In genomic region chr22:41596776-41597634, GRCh38 we compare ENCODE assay signal across 9 cellular contexts. TPM values are rescaled to one million over a fixed set of nuclear protein-coding genes. Genes with fewer than 3 reads are reported as not detected.
DNase-seq lines count a peak whose midpoint lies in the region; ATAC-seq, FAIRE-seq and TF ChIP-seq lines count a peak whose summit lies in the region.
"Had no signal": no experiment of that assay in that cellular context is flagged by ENCODE, and none has a peak within 500 bp of the region (broad histone marks: within the 10 kb centered on the region; RNA-seq: fewer than 3 reads in every experiment).

No MANE protein-coding gene starts in this region.

- no peak overlapping the region for H3K9ac ChIP-seq in HepG2 (ENCODE audit: insufficient read depth, low read depth, low read length)

- FAIRE-seq in HepG2 (lab: Jason Lieb, UNC), result peak; percentile 71
- FAIRE-seq: A204.1 had no signal

- DNase-seq in DMS 273 (lab: John Stamatoyannopoulos, UW; ENCODE audit: unreplicated experiment), result peak; percentile 65
- DNase-seq in DMS 273 treated with DMSO at 0.1 percent for 48 hours (lab: John Stamatoyannopoulos, UW), result no peak
- DNase-seq in HuH-7.5 (ENCODE audit: low spot score), result peak; percentile 66
- peak; percentile 15 for DNase-seq in SKM-1 treated with dmso at 0.1 percent for 144 hours (lab: John Stamatoyannopoulos, UW; ENCODE audit: unreplicated experiment)
- DNase-seq in dedifferentiated amniotic fluid mesenchymal stem cell (ENCODE audit: extremely low spot score), result peak; percentile 22
- DNase-seq in HepG2 (ENCODE audit: low spot score), result peak; percentile 39
- peak in 40 of 49 donors; percentile 16 to 70 (median 44) for DNase-seq in substantia nigra (lab: John Stamatoyannopoulos, UW)
- DNase-seq in NCI-H226, result no peak

- 50% methylated on average over 7 of the region's 13 CpGs for WGBS in HepG2 (ENCODE audit: low lambda C conversion rate)

- in situ Hi-C loops in HepG2 (cut with HindIII; ENCODE audit: extremely low pct_ligation_motif_present, low pct_unique_long_range_greater_than_20kb), result no loop called here

- H2AFZ ChIP-seq in HepG2 (ENCODE audit: low read length), result no peak overlapping the region

- BruUV-seq in HepG2 (replicated peaks; lab: Mats Ljungman, UMichigan), result no TSS peak

- H3K4me2 ChIP-seq in HepG2 (ENCODE audit: low read depth, low read length), result no peak overlapping the region

- TF ChIP-seq RAD21 in HepG2 (CRISPR knock-in tag; IDR thresholded peaks at IDR 0.05), result peak; percentile 96

- no peak overlapping the region for H3K4me3 ChIP-seq in HepG2 (replicated peaks in 1 of 3; ENCODE audit: insufficient read depth in 1 of 3, low read depth in 2 of 3, low read length in 3 of 3)

- peaks cover 27% of the 10 kb centered on the region for H3K4me1 ChIP-seq in HepG2 (ENCODE audit: insufficient read depth, low read length)

- H3K79me2 ChIP-seq in HepG2 (ENCODE audit: insufficient read depth, low read length), result no peaks in the 10 kb centered on the region

- no peaks in the 10 kb centered on the region for H3K9me3 ChIP-seq in HepG2 (ENCODE audit: low read length)

- POLR2A ChIA-PET in HepG2 (lab: Yijun Ruan, JAX), result interaction anchor here (0.8 to 1.2 kb wide), 3 partner anchors 22 to 39 kb away, joined by 3 read pairs; partner anchors contain the start of genes DESI1 and XRCC6

- peak; percentile 91 for ATAC-seq in HepG2

- CTCF ChIA-PET in HepG2 (lab: Yijun Ruan, JAX; ENCODE audit: low intra/inter-chr PET ratio, low total read pairs), result interaction anchor here (0.7 to 4.8 kb wide), 4 partner anchors 20 to 70 kb away, joined by 3 to 77 read pairs (median 6); partner anchors contain the start of gene POLR3H

- TF ChIP-seq EP300 in HepG2 (IDR thresholded peaks at IDR 0.05; ENCODE audit: low read depth in 2 of 2, low read length in 2 of 2) (no peak), HepG2 (CRISPR knock-in tag; IDR thresholded peaks at IDR 0.05; ENCODE audit: borderline replicate concordance) (no peak)

- H4K20me1 ChIP-seq in HepG2 (ENCODE audit: insufficient read depth, low read length), result no peaks in the 10 kb centered on the region

- intact Hi-C loops in HepG2 (cut with micrococcal nuclease; ENCODE audit: unreplicated experiment), result loop anchor here (2.0 kb wide), 1 partner anchor 20 kb away; no protein-coding TSS in a partner anchor

- peaks cover 3 to 8% of the 10 kb centered on the region in 2 experiments; a peak in 4 of 5 replicates for H3K36me3 ChIP-seq in HepG2 (replicated peaks in 1 of 2; ENCODE audit: control insufficient read depth in 1 of 2, insufficient read depth in 2 of 2, low read length in 2 of 2)

- H3K27ac ChIP-seq in HepG2 (ENCODE audit: extremely low read length, insufficient read depth, low read length) (no peak overlapping the region), substantia nigra (ENCODE audit: low read depth, low read length, poor library complexity, severe bottlenecking) (peak overlapping the region; percentile 53)

- TF ChIP-seq POLR2A in HepG2 (IDR thresholded peaks at IDR 0.05; ENCODE audit: insufficient read depth in 1 of 2, low read depth in 2 of 2, low read length in 2 of 2), result 0 out of 4 replicates have a peak, but pooled peaks of 1 of the 2 experiments have one; percentile 34

- H3K27me3 ChIP-seq in HepG2 (ENCODE audit: control insufficient read depth in 1 of 2, insufficient read depth in 2 of 2, low read length in 2 of 2), result no peaks in the 10 kb centered on the region

- TF ChIP-seq CTCF in HepG2 (CRISPR knock-in tag; IDR thresholded peaks at IDR 0.05), result peak; percentile 99

RNA-seq across cellular contexts. Expression of gene PMM1, which starts 7.4 kb away (rescaled TPM):
- total RNA-seq in HepG2 (2016; rRNA removed; fragmentation: Illumina TruSeq; extraction: Trizol), result 17.8 and 23.0 TPM in 2 replicates
- total RNA-seq in HepG2 (2016; cell fraction: cytosol; rRNA removed; fragmentation: Illumina TruSeq; extraction: Trizol; ENCODE audit: low read depth), result 9.2 and 11.2 TPM in 2 replicates
- 18.6 and 19.0 TPM in 2 replicates for total RNA-seq in HepG2 (2016; cell fraction: insoluble cytoplasmic fraction; rRNA removed; fragmentation: Illumina TruSeq; extraction: Trizol)
- 17.5 and 18.7 TPM in 2 replicates for total RNA-seq in HepG2 (2016; cell fraction: membrane; rRNA removed; fragmentation: Illumina TruSeq; extraction: Trizol)
- total RNA-seq in HepG2 (2016; cell fraction: nucleus; rRNA removed; fragmentation: Illumina TruSeq; extraction: Trizol), result 16.8 and 18.6 TPM in 2 replicates
- 95.6 and 100 TPM in 2 replicates for polyA plus RNA-seq in HepG2 (2011; rRNA removed)
- 119 and 132 TPM in 2 replicates for polyA plus RNA-seq in HepG2 (2011; cell fraction: cytosol; rRNA removed)
- polyA plus RNA-seq in HepG2 (2011; cell fraction: nucleus; rRNA removed), result 140 and 147 TPM in 2 replicates
- polyA plus RNA-seq in HepG2 (2012), result 63.2 and 90.3 TPM in 2 replicates
- 21.5 and 21.9 TPM in 2 replicates for polyA plus RNA-seq in HepG2 (2016; cell fraction: cytosol; fragmentation: Illumina TruSeq; extraction: Trizol; ENCODE audit: low read depth)
- polyA plus RNA-seq in HepG2 (2016; cell fraction: insoluble cytoplasmic fraction; fragmentation: Illumina TruSeq; extraction: Trizol; ENCODE audit: low read depth), result 35.6 and 42.4 TPM in 2 replicates
- polyA plus RNA-seq in HepG2 (2016; cell fraction: membrane; fragmentation: Illumina TruSeq; extraction: Trizol; ENCODE audit: low read depth), result 24.2 and 24.7 TPM in 2 replicates
- polyA plus RNA-seq in HepG2 (2016; cell fraction: nucleus; fragmentation: Illumina TruSeq; extraction: Trizol; ENCODE audit: insufficient read depth, low read depth), result 46.6 and 53.0 TPM in 2 replicates
- polyA minus RNA-seq in HepG2 (2011; rRNA and poly(A)+ RNA removed; ENCODE audit: low replicate concordance), result 13.2 and 78.6 TPM in 2 replicates
- polyA minus RNA-seq in HepG2 (2011; cell fraction: cytosol; rRNA and poly(A)+ RNA removed), result 35.6 and 37.7 TPM in 2 replicates
- 26.9 and 27.8 TPM in 2 replicates for polyA minus RNA-seq in HepG2 (2011; cell fraction: nucleus; rRNA and poly(A)+ RNA removed)

RNA-seq across cellular contexts. Expression of gene DESI1, which starts 23.8 kb away (rescaled TPM):
- 19.3 and 21.6 TPM in 2 replicates for total RNA-seq in HepG2 (2016; rRNA removed; fragmentation: Illumina TruSeq; extraction: Trizol)
- total RNA-seq in HepG2 (2016; cell fraction: cytosol; rRNA removed; fragmentation: Illumina TruSeq; extraction: Trizol; ENCODE audit: low read depth), result 10.7 and 14.0 TPM in 2 replicates
- 18.7 and 21.0 TPM in 2 replicates for total RNA-seq in HepG2 (2016; cell fraction: insoluble cytoplasmic fraction; rRNA removed; fragmentation: Illumina TruSeq; extraction: Trizol)
- 20.4 and 22.8 TPM in 2 replicates for total RNA-seq in HepG2 (2016; cell fraction: membrane; rRNA removed; fragmentation: Illumina TruSeq; extraction: Trizol)
- 19.0 and 20.5 TPM in 2 replicates for total RNA-seq in HepG2 (2016; cell fraction: nucleus; rRNA removed; fragmentation: Illumina TruSeq; extraction: Trizol)
- 29.2 and 34.2 TPM in 2 replicates for polyA plus RNA-seq in HepG2 (2011; rRNA removed)
- 20.1 and 22.1 TPM in 2 replicates for polyA plus RNA-seq in HepG2 (2011; cell fraction: cytosol; rRNA removed)
- polyA plus RNA-seq in HepG2 (2011; cell fraction: nucleus; rRNA removed), result 41.4 and 55.5 TPM in 2 replicates
- polyA plus RNA-seq in HepG2 (2012), result 17.3 and 22.8 TPM in 2 replicates
- polyA plus RNA-seq in HepG2 (2016; cell fraction: cytosol; fragmentation: Illumina TruSeq; extraction: Trizol; ENCODE audit: low read depth), result 20.0 and 28.7 TPM in 2 replicates
- polyA plus RNA-seq in HepG2 (2016; cell fraction: insoluble cytoplasmic fraction; fragmentation: Illumina TruSeq; extraction: Trizol; ENCODE audit: low read depth), result 23.9 and 26.6 TPM in 2 replicates
- 30.2 and 33.5 TPM in 2 replicates for polyA plus RNA-seq in HepG2 (2016; cell fraction: membrane; fragmentation: Illumina TruSeq; extraction: Trizol; ENCODE audit: low read depth)
- 57.4 and 61.7 TPM in 2 replicates for polyA plus RNA-seq in HepG2 (2016; cell fraction: nucleus; fragmentation: Illumina TruSeq; extraction: Trizol; ENCODE audit: insufficient read depth, low read depth)
- 47.2 and 80.3 TPM in 2 replicates for polyA minus RNA-seq in HepG2 (2011; rRNA and poly(A)+ RNA removed; ENCODE audit: low replicate concordance)
- 15.8 TPM in 2 replicates for polyA minus RNA-seq in HepG2 (2011; cell fraction: cytosol; rRNA and poly(A)+ RNA removed)
- 24.3 and 36.3 TPM in 2 replicates for polyA minus RNA-seq in HepG2 (2011; cell fraction: nucleus; rRNA and poly(A)+ RNA removed)

RNA-seq across cellular contexts. Expression of gene XRCC6, which starts 24.1 kb away (rescaled TPM):
- 625 and 944 TPM in 2 replicates for total RNA-seq in HepG2 (2016; rRNA removed; fragmentation: Illumina TruSeq; extraction: Trizol)
- total RNA-seq in HepG2 (2016; cell fraction: cytosol; rRNA removed; fragmentation: Illumina TruSeq; extraction: Trizol; ENCODE audit: low read depth), result 53.4 and 61.8 TPM in 2 replicates
- 635 and 912 TPM in 2 replicates for total RNA-seq in HepG2 (2016; cell fraction: insoluble cytoplasmic fraction; rRNA removed; fragmentation: Illumina TruSeq; extraction: Trizol)
- total RNA-seq in HepG2 (2016; cell fraction: membrane; rRNA removed; fragmentation: Illumina TruSeq; extraction: Trizol), result 124 and 145 TPM in 2 replicates
- total RNA-seq in HepG2 (2016; cell fraction: nucleus; rRNA removed; fragmentation: Illumina TruSeq; extraction: Trizol), result 234 and 241 TPM in 2 replicates
- polyA plus RNA-seq in HepG2 (2011; rRNA removed), result 109 and 124 TPM in 2 replicates
- polyA plus RNA-seq in HepG2 (2011; cell fraction: cytosol; rRNA removed), result 106 and 126 TPM in 2 replicates
- 30.7 and 40.3 TPM in 2 replicates for polyA plus RNA-seq in HepG2 (2011; cell fraction: nucleus; rRNA removed)
- 246 and 411 TPM in 2 replicates for polyA plus RNA-seq in HepG2 (2012)
- 34.4 and 42.4 TPM in 2 replicates for polyA plus RNA-seq in HepG2 (2016; cell fraction: cytosol; fragmentation: Illumina TruSeq; extraction: Trizol; ENCODE audit: low read depth)
- 671 and 701 TPM in 2 replicates for polyA plus RNA-seq in HepG2 (2016; cell fraction: insoluble cytoplasmic fraction; fragmentation: Illumina TruSeq; extraction: Trizol; ENCODE audit: low read depth)
- polyA plus RNA-seq in HepG2 (2016; cell fraction: membrane; fragmentation: Illumina TruSeq; extraction: Trizol; ENCODE audit: low read depth), result 64.7 and 77.0 TPM in 2 replicates
- 237 and 254 TPM in 2 replicates for polyA plus RNA-seq in HepG2 (2016; cell fraction: nucleus; fragmentation: Illumina TruSeq; extraction: Trizol; ENCODE audit: insufficient read depth, low read depth)
- 102 and 167 TPM in 2 replicates for polyA minus RNA-seq in HepG2 (2011; rRNA and poly(A)+ RNA removed; ENCODE audit: low replicate concordance)
- polyA minus RNA-seq in HepG2 (2011; cell fraction: cytosol; rRNA and poly(A)+ RNA removed), result 71.6 and 76.1 TPM in 2 replicates
- polyA minus RNA-seq in HepG2 (2011; cell fraction: nucleus; rRNA and poly(A)+ RNA removed), result 38.2 and 41.5 TPM in 2 replicates

RNA-seq across cellular contexts. Expression of gene CSDC2, which starts 36.2 kb away (rescaled TPM):
- total RNA-seq in HepG2 (2016; rRNA removed; fragmentation: Illumina TruSeq; extraction: Trizol), result 0.11 and 0.17 TPM in 2 replicates
- total RNA-seq in HepG2 (2016; cell fraction: cytosol; rRNA removed; fragmentation: Illumina TruSeq; extraction: Trizol; ENCODE audit: low read depth), result 0.18 TPM in 1 of 2 replicates, not detected in the other
- total RNA-seq in HepG2 (2016; cell fraction: insoluble cytoplasmic fraction; rRNA removed; fragmentation: Illumina TruSeq; extraction: Trizol), result 0.12 and 0.28 TPM in 2 replicates
- total RNA-seq in HepG2 (2016; cell fraction: membrane; rRNA removed; fragmentation: Illumina TruSeq; extraction: Trizol), result 0.07 and 0.09 TPM in 2 replicates
- not detected in 2 replicates for total RNA-seq in HepG2 (2016; cell fraction: nucleus; rRNA removed; fragmentation: Illumina TruSeq; extraction: Trizol)
- 0.26 and 0.47 TPM in 2 replicates for polyA plus RNA-seq in HepG2 (2011; rRNA removed)
- polyA plus RNA-seq in HepG2 (2011; cell fraction: cytosol; rRNA removed), result 0.24 and 0.38 TPM in 2 replicates
- 0.96 and 1.1 TPM in 2 replicates for polyA plus RNA-seq in HepG2 (2011; cell fraction: nucleus; rRNA removed)
- polyA plus RNA-seq in HepG2 (2012), result 0.16 and 0.33 TPM in 2 replicates
- polyA plus RNA-seq in HepG2 (2016; cell fraction: cytosol; fragmentation: Illumina TruSeq; extraction: Trizol; ENCODE audit: low read depth), result 0.03 and 0.05 TPM in 2 replicates
- 0.41 TPM in 1 of 2 replicates, not detected in the other for polyA plus RNA-seq in HepG2 (2016; cell fraction: insoluble cytoplasmic fraction; fragmentation: Illumina TruSeq; extraction: Trizol; ENCODE audit: low read depth)
- polyA plus RNA-seq in HepG2 (2016; cell fraction: membrane; fragmentation: Illumina TruSeq; extraction: Trizol; ENCODE audit: low read depth), result 0.08 and 0.15 TPM in 2 replicates
- 0.22 and 0.27 TPM in 2 replicates for polyA plus RNA-seq in HepG2 (2016; cell fraction: nucleus; fragmentation: Illumina TruSeq; extraction: Trizol; ENCODE audit: insufficient read depth, low read depth)
- 0.40 and 0.82 TPM in 2 replicates for polyA minus RNA-seq in HepG2 (2011; rRNA and poly(A)+ RNA removed; ENCODE audit: low replicate concordance)
- polyA minus RNA-seq in HepG2 (2011; cell fraction: cytosol; rRNA and poly(A)+ RNA removed), result 0.26 and 0.40 TPM in 2 replicates
- 0.12 and 0.13 TPM in 2 replicates for polyA minus RNA-seq in HepG2 (2011; cell fraction: nucleus; rRNA and poly(A)+ RNA removed)

RNA-seq across cellular contexts. Expression of gene POLR3H, which starts 52.7 kb away (rescaled TPM):
- 28.6 and 30.3 TPM in 2 replicates for total RNA-seq in HepG2 (2016; rRNA removed; fragmentation: Illumina TruSeq; extraction: Trizol)
- total RNA-seq in HepG2 (2016; cell fraction: cytosol; rRNA removed; fragmentation: Illumina TruSeq; extraction: Trizol; ENCODE audit: low read depth), result 13.1 and 13.9 TPM in 2 replicates
- 27.8 and 29.2 TPM in 2 replicates for total RNA-seq in HepG2 (2016; cell fraction: insoluble cytoplasmic fraction; rRNA removed; fragmentation: Illumina TruSeq; extraction: Trizol)
- 33.4 and 34.4 TPM in 2 replicates for total RNA-seq in HepG2 (2016; cell fraction: membrane; rRNA removed; fragmentation: Illumina TruSeq; extraction: Trizol)
- total RNA-seq in HepG2 (2016; cell fraction: nucleus; rRNA removed; fragmentation: Illumina TruSeq; extraction: Trizol), result 20.8 and 24.8 TPM in 2 replicates
- 10.3 and 11.2 TPM in 2 replicates for polyA plus RNA-seq in HepG2 (2011; rRNA removed)
- polyA plus RNA-seq in HepG2 (2011; cell fraction: cytosol; rRNA removed), result 8.4 and 9.9 TPM in 2 replicates
- 10.0 and 10.5 TPM in 2 replicates for polyA plus RNA-seq in HepG2 (2011; cell fraction: nucleus; rRNA removed)
- polyA plus RNA-seq in HepG2 (2012), result 8.6 and 11.1 TPM in 2 replicates
- polyA plus RNA-seq in HepG2 (2016; cell fraction: cytosol; fragmentation: Illumina TruSeq; extraction: Trizol; ENCODE audit: low read depth), result 40.9 and 52.2 TPM in 2 replicates
- polyA plus RNA-seq in HepG2 (2016; cell fraction: insoluble cytoplasmic fraction; fragmentation: Illumina TruSeq; extraction: Trizol; ENCODE audit: low read depth), result 37.9 and 45.4 TPM in 2 replicates
- 50.3 and 61.8 TPM in 2 replicates for polyA plus RNA-seq in HepG2 (2016; cell fraction: membrane; fragmentation: Illumina TruSeq; extraction: Trizol; ENCODE audit: low read depth)
- 38.0 and 40.7 TPM in 2 replicates for polyA plus RNA-seq in HepG2 (2016; cell fraction: nucleus; fragmentation: Illumina TruSeq; extraction: Trizol; ENCODE audit: insufficient read depth, low read depth)
- 18.2 and 44.3 TPM in 2 replicates for polyA minus RNA-seq in HepG2 (2011; rRNA and poly(A)+ RNA removed; ENCODE audit: low replicate concordance)
- polyA minus RNA-seq in HepG2 (2011; cell fraction: cytosol; rRNA and poly(A)+ RNA removed), result 3.3 and 3.9 TPM in 2 replicates
- 16.3 and 17.3 TPM in 2 replicates for polyA minus RNA-seq in HepG2 (2011; cell fraction: nucleus; rRNA and poly(A)+ RNA removed)

Comparison
In these comparisons a context has a peak if more than half of its experiments do, and no peak if none do; other contexts are left out.
1. DNase-seq: peak in DMS 273 (single experiment), HuH-7.5 (single experiment), SKM-1 treated with dmso at 0.1 percent for 144 hours (single experiment), dedifferentiated amniotic fluid mesenchymal stem cell (single experiment), HepG2 (single experiment) and substantia nigra (40 of 49); none in DMS 273 treated with DMSO at 0.1 percent for 48 hours (single experiment) and NCI-H226 (single experiment).